ENCODE assay signal across 14 cellular contexts in genomic region chr4:11397819-11398610, GRCh38. TPM values are rescaled to one million over a fixed set of nuclear protein-coding genes. Genes with fewer than 3 reads are reported as not detected.
DNase-seq lines count a peak whose midpoint lies in the region; ATAC-seq and TF ChIP-seq lines count a peak whose summit lies in the region.
"Had no signal": no experiment of that assay in that cellular context is flagged by ENCODE, and none has a peak within 500 bp of the region (broad histone marks: within the 10 kb centered on the region; RNA-seq: fewer than 3 reads in every experiment).

No MANE protein-coding gene starts in this region.

- 96% methylated on average over 5 of the region's 5 CpGs for WGBS in mammary epithelial cell (ENCODE audit: low coverage, missing lambda C conversion rate)

- intact Hi-C loops in mammary epithelial cell (cut with micrococcal nuclease): no loop called here
- intact Hi-C loops in naive thymus-derived CD4-positive, alpha-beta T cell (cut with micrococcal nuclease): no loop called here

- no peaks in the 10 kb centered on the region for H4K20me1 ChIP-seq in mammary epithelial cell (ENCODE audit: insufficient read depth, low read length)

- dilution Hi-C loops in mammary epithelial cell (cut with HindIII; ENCODE audit: low sequenced_read_pairs): no loop called here

- H3K9me3 ChIP-seq in mammary epithelial cell (replicated peaks; ENCODE audit: insufficient read depth, low read length): no peaks in the 10 kb centered on the region
- no peaks in the 10 kb centered on the region for H3K9me3 ChIP-seq in naive thymus-derived CD4-positive, alpha-beta T cell (ENCODE audit: control insufficient read depth in 2 of 3, low read length in 3 of 3)
- H3K9me3 ChIP-seq: heart left ventricle, Peyer's patch had no signal

- H3K4me3 ChIP-seq in mammary epithelial cell (replicated peaks in 1 of 3; ENCODE audit: insufficient read depth in 1 of 3, low read depth in 2 of 3, low read length in 3 of 3): no peak overlapping the region
- H3K4me3 ChIP-seq in naive thymus-derived CD4-positive, alpha-beta T cell (ENCODE audit: low read length): no peak overlapping the region
- H3K4me3 ChIP-seq: heart left ventricle, Peyer's patch had no signal

- no peak overlapping the region for H2AFZ ChIP-seq in mammary epithelial cell (ENCODE audit: low read depth, low read length)

- peak overlapping the region; percentile 7 for H3K27ac ChIP-seq in mammary epithelial cell (ENCODE audit: insufficient read depth, low read depth, low read length)
- H3K27ac ChIP-seq in naive thymus-derived CD4-positive, alpha-beta T cell (ENCODE audit: low read depth, low read length): no peak overlapping the region
- H3K27ac ChIP-seq: heart left ventricle, Peyer's patch had no signal

- peak overlapping the region; percentile 21 for H3K4me2 ChIP-seq in mammary epithelial cell (ENCODE audit: insufficient read depth, low read depth, low read length)

- CTCF ChIA-PET in mammary epithelial cell (lab: Charles Lee; ENCODE audit: low non-redundant PET): interaction anchor here (0.7 kb wide), 1 partner anchor 503 kb away, joined by 3 read pairs; no protein-coding TSS in a partner anchor
- CTCF ChIA-PET in naive thymus-derived CD4-positive, alpha-beta T cell (lab: Charles Lee): no interaction called here

- POLR2A ChIA-PET in naive thymus-derived CD4-positive, alpha-beta T cell (lab: Charles Lee): no interaction called here

- peak; percentile 63 for ATAC-seq in GM18511 (IDR thresholded peaks at IDR 0.05; ENCODE audit: unreplicated experiment)
- peak; percentile 80 for ATAC-seq in GM21367 (IDR thresholded peaks at IDR 0.05; ENCODE audit: unreplicated experiment)
- peak; percentile 73 for ATAC-seq in HG03045 (IDR thresholded peaks at IDR 0.05; ENCODE audit: unreplicated experiment)
- no peak for ATAC-seq in naive thymus-derived CD4-positive, alpha-beta T cell
- ATAC-seq in activated naive CD8-positive, alpha-beta T cell treated with anti-CD3 and anti-CD28 coated beads, Interleukin-2, amount 50 U/mL, for 24 hours: no peak
- ATAC-seq: activated naive CD4-positive, alpha-beta T cell treated with anti-CD3 and anti-CD28 coated beads, Interleukin-2, amount 50 U/mL, for 72 hours had no signal

- no peaks in the 10 kb centered on the region for H3K36me3 Mint-ChIP-seq in naive thymus-derived CD4-positive, alpha-beta T cell
- H3K36me3 Mint-ChIP-seq in activated naive CD8-positive, alpha-beta T cell treated with anti-CD3 and anti-CD28 coated beads, Interleukin-2, amount 50 U/mL, for 24 hours (ENCODE audit: low read depth): no peaks in the 10 kb centered on the region
- H3K36me3 Mint-ChIP-seq in T-helper 2 cell treated with Interferon-gamma antibody and Interleukin-4, amounts not matched to agents 5 μg/mL and 100 μg/mL, for 36 hours (ENCODE audit: low read depth): no peaks in the 10 kb centered on the region
- H3K36me3 Mint-ChIP-seq: activated naive CD4-positive, alpha-beta T cell treated with anti-CD3 and anti-CD28 coated beads, Interleukin-2, amount 50 U/mL, for 72 hours; CD4-positive, alpha-beta memory T cell had no signal

- peaks cover 17% of the 10 kb centered on the region for H3K36me3 ChIP-seq in mammary epithelial cell (ENCODE audit: insufficient read depth, low read length)
- no peaks in the 10 kb centered on the region for H3K36me3 ChIP-seq in naive thymus-derived CD4-positive, alpha-beta T cell (ENCODE audit: control insufficient read depth in 2 of 3, insufficient read depth in 3 of 3, low read length in 3 of 3)

- H3K79me2 ChIP-seq in mammary epithelial cell (ENCODE audit: insufficient read depth, low read length): peaks cover 43% of the 10 kb centered on the region

- peaks cover 0 to 4% (median 0%) of the 10 kb centered on the region in 5 donors for H3K27me3 Mint-ChIP-seq in naive thymus-derived CD4-positive, alpha-beta T cell
- H3K27me3 Mint-ChIP-seq in activated naive CD8-positive, alpha-beta T cell treated with anti-CD3 and anti-CD28 coated beads, Interleukin-2, amount 50 U/mL, for 24 hours: no peaks in the 10 kb centered on the region
- no peaks in the 10 kb centered on the region for H3K27me3 Mint-ChIP-seq in T-helper 2 cell treated with Interferon-gamma antibody and Interleukin-4, amounts not matched to agents 5 μg/mL and 100 μg/mL, for 36 hours (ENCODE audit: low read depth)
- H3K27me3 Mint-ChIP-seq: dendritic cell treated with granulocyte-macrophage colony-stimulating factor and Interleukin-4, amounts not matched to agents 40 ng/mL and 50 ng/mL, for 4 days had no signal

- BruUV-seq in mammary epithelial cell (replicated peaks; lab: Mats Ljungman, UMichigan): no TSS peak

- H3K9ac ChIP-seq in mammary epithelial cell (ENCODE audit: insufficient read depth, low read length): no peak overlapping the region

- H3K4me3 Mint-ChIP-seq in naive thymus-derived CD4-positive, alpha-beta T cell: no peak overlapping the region
- H3K4me3 Mint-ChIP-seq in activated naive CD8-positive, alpha-beta T cell treated with anti-CD3 and anti-CD28 coated beads, Interleukin-2, amount 50 U/mL, for 24 hours: no peak overlapping the region
- no peak overlapping the region for H3K4me3 Mint-ChIP-seq in T-helper 2 cell treated with Interferon-gamma antibody and Interleukin-4, amounts not matched to agents 5 μg/mL and 100 μg/mL, for 36 hours
- H3K4me3 Mint-ChIP-seq: CD4-positive, alpha-beta memory T cell; dendritic cell treated with granulocyte-macrophage colony-stimulating factor and Interleukin-4, amounts not matched to agents 40 ng/mL and 50 ng/mL, for 4 days had no signal

- no peak for DNase-seq in mammary epithelial cell
- no peak for DNase-seq in hippocampal formation (lab: John Stamatoyannopoulos, UW)
- DNase-seq in naive thymus-derived CD4-positive, alpha-beta T cell: no peak
- DNase-seq in activated naive CD8-positive, alpha-beta T cell treated with anti-CD3 and anti-CD28 coated beads, Interleukin-2, amount 50 U/mL, for 24 hours: no peak
- DNase-seq in T-helper 2 cell treated with Interferon-gamma antibody and Interleukin-4, amounts not matched to agents 5 μg/mL and 100 μg/mL, for 36 hours (ENCODE audit: low spot score): no peak
- DNase-seq: CD4-positive, alpha-beta memory T cell; heart left ventricle; NCI-H1436 had no signal

- peaks cover 0 to 3% (median 0%) of the 10 kb centered on the region in 7 donors for H3K4me1 Mint-ChIP-seq in naive thymus-derived CD4-positive, alpha-beta T cell
- no peaks in the 10 kb centered on the region for H3K4me1 Mint-ChIP-seq in activated naive CD8-positive, alpha-beta T cell treated with anti-CD3 and anti-CD28 coated beads, Interleukin-2, amount 50 U/mL, for 24 hours
- H3K4me1 Mint-ChIP-seq in T-helper 2 cell treated with Interferon-gamma antibody and Interleukin-4, amounts not matched to agents 5 μg/mL and 100 μg/mL, for 36 hours (ENCODE audit: low read depth): no peaks in the 10 kb centered on the region
- H3K4me1 Mint-ChIP-seq: CD4-positive, alpha-beta memory T cell had no signal

- no peak for TF ChIP-seq CTCF in mammary epithelial cell (conservative IDR thresholded peaks at IDR 0.05 in 1 of 2, IDR thresholded peaks at IDR 0.05 in 1 of 2; ENCODE audit: extremely low read depth in 1 of 2, insufficient read depth in 1 of 2, low read depth in 1 of 2, low read length in 2 of 2)

- peaks cover 27% of the 10 kb centered on the region for H3K4me1 ChIP-seq in mammary epithelial cell (ENCODE audit: insufficient read depth, low read length)
- no peaks in the 10 kb centered on the region for H3K4me1 ChIP-seq in naive thymus-derived CD4-positive, alpha-beta T cell (ENCODE audit: control insufficient read depth in 2 of 2, insufficient read depth in 2 of 2, low read length in 2 of 2)
- H3K4me1 ChIP-seq: Peyer's patch had no signal

- H3K9me3 Mint-ChIP-seq in naive thymus-derived CD4-positive, alpha-beta T cell: peaks cover 0 to 2% (median 0%) of the 10 kb centered on the region in 11 donors
- no peaks in the 10 kb centered on the region for H3K9me3 Mint-ChIP-seq in activated naive CD8-positive, alpha-beta T cell treated with anti-CD3 and anti-CD28 coated beads, Interleukin-2, amount 50 U/mL, for 24 hours
- no peaks in the 10 kb centered on the region for H3K9me3 Mint-ChIP-seq in T-helper 2 cell treated with Interferon-gamma antibody and Interleukin-4, amounts not matched to agents 5 μg/mL and 100 μg/mL, for 36 hours
- H3K9me3 Mint-ChIP-seq: activated naive CD4-positive, alpha-beta T cell treated with anti-CD3 and anti-CD28 coated beads, Interleukin-2, amount 50 U/mL, for 72 hours; CD4-positive, alpha-beta memory T cell had no signal

- no peaks in the 10 kb centered on the region for H3K27me3 ChIP-seq in mammary epithelial cell (ENCODE audit: insufficient read depth, low read length)
- no peaks in the 10 kb centered on the region for H3K27me3 ChIP-seq in naive thymus-derived CD4-positive, alpha-beta T cell (ENCODE audit: control insufficient read depth in 2 of 2, insufficient read depth in 2 of 2, low read length in 2 of 2)
- H3K27me3 ChIP-seq: heart left ventricle, Peyer's patch had no signal

- no peak overlapping the region for H3K27ac Mint-ChIP-seq in naive thymus-derived CD4-positive, alpha-beta T cell
- H3K27ac Mint-ChIP-seq in activated naive CD8-positive, alpha-beta T cell treated with anti-CD3 and anti-CD28 coated beads, Interleukin-2, amount 50 U/mL, for 24 hours: no peak overlapping the region
- H3K27ac Mint-ChIP-seq in T-helper 2 cell treated with Interferon-gamma antibody and Interleukin-4, amounts not matched to agents 5 μg/mL and 100 μg/mL, for 36 hours: no peak overlapping the region
- H3K27ac Mint-ChIP-seq: CD4-positive, alpha-beta memory T cell; dendritic cell treated with granulocyte-macrophage colony-stimulating factor and Interleukin-4, amounts not matched to agents 40 ng/mL and 50 ng/mL, for 4 days had no signal

- in situ Hi-C loops in mammary epithelial cell (cut with MboI; ENCODE audit: low sequenced_read_pairs in 2 of 2): no loop called here

RNA-seq across cellular contexts. Expression of gene HS3ST1, which starts 30.7 kb away (rescaled TPM):
- 10 to 100 TPM in 1 of 2 donors, 1 to 10 TPM in 1; 5.2 to 20.7 TPM for total RNA-seq in mammary epithelial cell
- 6.6 TPM for polyA plus RNA-seq in mammary epithelial cell
- polyA minus RNA-seq in mammary epithelial cell: 3.2 TPM
- under 1 TPM in 4 of 5 experiments, not detected in 1; 0.32 to 0.95 (median 0.63) TPM for total RNA-seq in naive thymus-derived CD4-positive, alpha-beta T cell
- not detected for polyA plus RNA-seq in naive thymus-derived CD4-positive, alpha-beta T cell
- total RNA-seq: activated naive CD4-positive, alpha-beta T cell treated with anti-CD3 and anti-CD28 coated beads, Interleukin-2, amount 50 U/mL, for 72 hours had no signal
- polyA plus RNA-seq: CD4-positive, alpha-beta memory T cell had no signal

Comparison
In these comparisons a context has a peak if more than half of its experiments do, and no peak if none do; other contexts are left out.
1. ATAC-seq: peak in GM18511 (single experiment), GM21367 (single experiment) and HG03045 (single experiment); none in naive thymus-derived CD4-positive, alpha-beta T cell (single experiment) and activated naive CD8-positive, alpha-beta T cell treated with anti-CD3 and anti-CD28 coated beads, Interleukin-2, amount 50 U/mL, for 24 hours (single experiment).